In genomic region chr1:231465051-231465450, GRCh38 we compare ENCODE assay signal across 26 cellular contexts. TPM values are rescaled to one million over a fixed set of nuclear protein-coding genes. Genes with fewer than 3 reads are reported as not detected.
DNase-seq lines count a peak whose midpoint lies in the region; ATAC-seq, FAIRE-seq and TF ChIP-seq lines count a peak whose summit lies in the region.
"Had no signal": no experiment of that assay in that cellular context is flagged by ENCODE, and none has a peak within 500 bp of the region (broad histone marks: within the 10 kb centered on the region; RNA-seq: fewer than 3 reads in every experiment).

No MANE protein-coding gene starts in this region.

- peaks cover 29% of the 10 kb centered on the region for H3K36me3 Mint-ChIP-seq in activated CD8-positive, alpha-beta memory T cell treated with anti-CD3 and anti-CD28 coated beads, Interleukin-2, amount 10 ng/mL, durations not matched to agents 7 days and 5 days

- H3K27me3 ChIP-seq in foreskin keratinocyte = peaks cover 3% of the 10 kb centered on the region
- H3K27me3 ChIP-seq: sigmoid colon, upper lobe of right lung had no signal

- no peak overlapping the region for H3K27ac ChIP-seq in foreskin keratinocyte
- H3K27ac ChIP-seq: heart left ventricle, RWPE1, sigmoid colon, upper lobe of right lung, WERI-Rb-1 had no signal

- H3K27me3 Mint-ChIP-seq in activated CD8-positive, alpha-beta memory T cell treated with anti-CD3 and anti-CD28 coated beads, Interleukin-2, amount 10 ng/mL, durations not matched to agents 7 days and 5 days = peaks cover 71% of the 10 kb centered on the region

- no peak overlapping the region for H3K27ac Mint-ChIP-seq in activated CD8-positive, alpha-beta memory T cell treated with anti-CD3 and anti-CD28 coated beads, Interleukin-2, amount 10 ng/mL, durations not matched to agents 7 days and 5 days
- H3K27ac Mint-ChIP-seq: activated naive CD8-positive, alpha-beta T cell; progenitor cell of endocrine pancreas had no signal

- no peak for TF ChIP-seq CTCF in foreskin keratinocyte (conservative IDR thresholded peaks at IDR 0.05)

- peaks cover 24% of the 10 kb centered on the region for H3K4me1 Mint-ChIP-seq in activated CD8-positive, alpha-beta memory T cell treated with anti-CD3 and anti-CD28 coated beads, Interleukin-2, amount 10 ng/mL, durations not matched to agents 7 days and 5 days

- H3K4me3 Mint-ChIP-seq in activated CD8-positive, alpha-beta memory T cell treated with anti-CD3 and anti-CD28 coated beads, Interleukin-2, amount 10 ng/mL, durations not matched to agents 7 days and 5 days = no peak overlapping the region
- H3K4me3 Mint-ChIP-seq: activated naive CD8-positive, alpha-beta T cell had no signal

- CTCF ChIA-PET in activated CD8-positive, alpha-beta memory T cell treated with anti-CD3 and anti-CD28 coated beads, Interleukin-2, amount 10 ng/mL, durations not matched to agents 7 days and 5 days (lab: Charles Lee) = no interaction called here

- peaks cover 7% of the 10 kb centered on the region for H3K9me3 Mint-ChIP-seq in activated CD8-positive, alpha-beta memory T cell treated with anti-CD3 and anti-CD28 coated beads, Interleukin-2, amount 10 ng/mL, durations not matched to agents 7 days and 5 days (ENCODE audit: low read depth)

- peak; percentile 63 for ATAC-seq in activated CD8-positive, alpha-beta memory T cell treated with anti-CD3 and anti-CD28 coated beads, Interleukin-2, amount 10 ng/mL, durations not matched to agents 7 days and 5 days
- ATAC-seq in GM18511 (IDR thresholded peaks at IDR 0.05; ENCODE audit: unreplicated experiment) = peak; percentile 58
- peak; percentile 56 for ATAC-seq in HG02981 (IDR thresholded peaks at IDR 0.05; ENCODE audit: unreplicated experiment)
- peak; percentile 26 for ATAC-seq in foreskin keratinocyte
- no peak for ATAC-seq in GM19023 (IDR thresholded peaks at IDR 0.05; ENCODE audit: unreplicated experiment)
- ATAC-seq: HCT116, heart left ventricle, upper lobe of right lung had no signal

- H3K4me1 ChIP-seq in foreskin keratinocyte = no peaks in the 10 kb centered on the region
- H3K4me1 ChIP-seq: upper lobe of right lung had no signal

- FAIRE-seq in frontal cortex (lab: Jason Lieb, UNC) = no peak

- DNase-seq in activated CD8-positive, alpha-beta memory T cell treated with anti-CD3 and anti-CD28 coated beads, Interleukin-2, amount 10 ng/mL, durations not matched to agents 7 days and 5 days = no peak
- no peak for DNase-seq in activated CD8-positive, alpha-beta memory T cell treated with anti-CD3 and anti-CD28 coated beads, Interleukin-2, amount 50 U/mL, for 4 hours
- DNase-seq in foreskin keratinocyte = no peak
- no peak for DNase-seq in NCI-H345 treated with DMSO at 0.1 percent for 48 hours (lab: John Stamatoyannopoulos, UW; ENCODE audit: unreplicated experiment)
- no peak for DNase-seq in frontal cortex (ENCODE audit: low spot score in 2 of 2)
- DNase-seq: activated CD4-positive, alpha-beta T cell treated with anti-CD3 and anti-CD28 coated beads, Interleukin-2, amount 50 U/mL, for 4 hours; activated T-cell treated with anti-CD3 and anti-CD28 coated beads, Interleukin-2, amount 50 U/mL, for 1 hour; DMS53; GDM1; heart left ventricle; mesenchymal stem cell; NCI-H1105; NCI-H1930; NCI-H748 treated with DMSO at 0.1 percent for 48 hours; sigmoid colon; SK-N-SH; stimulated activated CD4-positive, alpha-beta T cell treated with anti-CD3 and anti-CD28 coated beads, Interleukin-15, amount 100 ng/mL, for 24 hours; upper lobe of right lung; WERI-Rb-1 had no signal

RNA-seq across cellular contexts. Expression of gene EGLN1, which starts 43.0 kb away (rescaled TPM):
- total RNA-seq in activated CD8-positive, alpha-beta memory T cell treated with anti-CD3 and anti-CD28 coated beads, Interleukin-2, amount 10 ng/mL, durations not matched to agents 7 days and 5 days = 10 to 100 TPM; 22.3 to 30.1 TPM
- total RNA-seq in foreskin keratinocyte (18.6 and 19.5 TPM in 2 replicates), frontal cortex (91.3 TPM)
- 4.0 and 4.4 TPM in 2 replicates for polyA plus RNA-seq in foreskin keratinocyte
